11 cellular contexts compared by ENCODE assay signal in genomic region chr16:89837014-89837546, GRCh38. TPM values are rescaled to one million over a fixed set of nuclear protein-coding genes. Genes with fewer than 3 reads are reported as not detected.
DNase-seq lines count a peak whose midpoint lies in the region; TF ChIP-seq lines count a peak whose summit lies in the region.
"Had no signal": no experiment of that assay in that cellular context is flagged by ENCODE, and none has a peak within 500 bp of the region (broad histone marks: within the 10 kb centered on the region; RNA-seq: fewer than 3 reads in every experiment).

No MANE protein-coding gene starts in this region.

- peak; percentile 40 for DNase-seq in DMS53 (lab: John Stamatoyannopoulos, UW)
- DNase-seq in DMS53 treated with DMSO at 0.1 percent for 48 hours (lab: John Stamatoyannopoulos, UW; ENCODE audit: unreplicated experiment), result no peak
- no peak for DNase-seq in NT2/D1 (ENCODE audit: low read depth, low spot score)
- DNase-seq in hepatocyte (ENCODE audit: low spot score), result no peak
- DNase-seq in progenitor cell of endocrine pancreas (ENCODE audit: low spot score, unreplicated experiment), result no peak
- DNase-seq in NCI-H1436 treated with DMSO at 0.1 percent for 48 hours (lab: John Stamatoyannopoulos, UW), result no peak
- DNase-seq in NCI-H524 treated with DMSO at 0.1 percent for 48 hours (lab: John Stamatoyannopoulos, UW), result no peak
- no peak for DNase-seq in activated effector memory CD4-positive, alpha-beta T cell treated with Interleukin-2 at 50 U/mL for 16 hours
- DNase-seq: 8988T, naive B cell had no signal

- peak overlapping the region; percentile 93 for H3K27ac Mint-ChIP-seq in progenitor cell of endocrine pancreas

- peak overlapping the region; percentile 89 for H3K27ac ChIP-seq in hepatocyte

- H3K36me3 Mint-ChIP-seq in progenitor cell of endocrine pancreas (ENCODE audit: insufficient read depth), result peaks cover 14% of the 10 kb centered on the region
- H3K36me3 Mint-ChIP-seq: naive B cell had no signal

- H3K36me3 ChIP-seq in NT2/D1 (ENCODE audit: insufficient read depth, insufficient read length, low read length), result peaks cover 18% of the 10 kb centered on the region
- no peaks in the 10 kb centered on the region for H3K36me3 ChIP-seq in hepatocyte (replicated peaks; ENCODE audit: insufficient read depth, low read depth)

- H3K27me3 Mint-ChIP-seq in progenitor cell of endocrine pancreas, result no peaks in the 10 kb centered on the region

- H3K79me2 ChIP-seq in hepatocyte, result peaks cover under 1% of the 10 kb centered on the region

- peaks cover 20% of the 10 kb centered on the region for H3K4me1 ChIP-seq in NT2/D1 (ENCODE audit: insufficient read depth, insufficient read length)
- H3K4me1 ChIP-seq in hepatocyte (ENCODE audit: insufficient read depth), result peaks cover 5% of the 10 kb centered on the region

- H3K27me3 ChIP-seq in NT2/D1 (ENCODE audit: insufficient read depth, insufficient read length) (no peaks in the 10 kb centered on the region), hepatocyte (no peaks in the 10 kb centered on the region)
- H3K27me3 ChIP-seq: dorsolateral prefrontal cortex had no signal

- H3K4me3 ChIP-seq in NT2/D1 (ENCODE audit: insufficient read length, low read depth) (no peak overlapping the region), hepatocyte (no peak overlapping the region)

- H2AFZ ChIP-seq in hepatocyte, result no peak overlapping the region

- H3K9me2 ChIP-seq in hepatocyte (replicated peaks; ENCODE audit: insufficient read depth), result no peaks in the 10 kb centered on the region

- peak overlapping the region; percentile 69 for H3K4me2 ChIP-seq in hepatocyte

- TF ChIP-seq CTCF in hepatocyte (IDR thresholded peaks at IDR 0.05; ENCODE audit: poor library complexity), result no peak
- no peak for TF ChIP-seq CTCF in progenitor cell of endocrine pancreas (IDR thresholded peaks at IDR 0.05; ENCODE audit: unreplicated experiment)

- H3K9me3 Mint-ChIP-seq in progenitor cell of endocrine pancreas (ENCODE audit: low read depth), result no peaks in the 10 kb centered on the region
- H3K9me3 Mint-ChIP-seq: naive B cell had no signal

- WGBS in hepatocyte (ENCODE audit: low lambda C conversion rate, missing lambda C conversion rate), result 89% methylated on average over 17 of the region's 17 CpGs

- no peaks in the 10 kb centered on the region for H4K20me1 ChIP-seq in hepatocyte (ENCODE audit: insufficient read depth, poor library complexity, severe bottlenecking)

- 0 out of 2 replicates have a peak, but pooled peaks cover 5% of the 10 kb centered on the region for H3K9me3 ChIP-seq in NT2/D1 (ENCODE audit: insufficient read depth, low read length)
- no peaks in the 10 kb centered on the region for H3K9me3 ChIP-seq in hepatocyte (ENCODE audit: low read depth)

- H3K4me3 Mint-ChIP-seq in progenitor cell of endocrine pancreas (ENCODE audit: low read depth), result peak overlapping the region; percentile 9

- peak overlapping the region; percentile 14 for H3K9ac ChIP-seq in NT2/D1 (ENCODE audit: insufficient read length, low read depth)

- peaks cover 5% of the 10 kb centered on the region for H3K4me1 Mint-ChIP-seq in progenitor cell of endocrine pancreas (ENCODE audit: low read depth)

RNA-seq across cellular contexts. Expression of gene SPIRE2, which starts 8.8 kb away (rescaled TPM):
- total RNA-seq in hepatocyte, result 16.9 and 21.7 TPM in 2 replicates
- polyA plus RNA-seq in hepatocyte, result 13.4 and 18.4 TPM in 2 replicates
- 24.2 TPM in 2 replicates for total RNA-seq in progenitor cell of endocrine pancreas

RNA-seq across cellular contexts. Expression of gene FANCA, which starts 20.6 kb away (rescaled TPM):
- total RNA-seq in hepatocyte, result 6.1 and 9.5 TPM in 2 replicates
- 9.6 and 11.4 TPM in 2 replicates for polyA plus RNA-seq in hepatocyte
- 74.5 and 81.6 TPM in 2 replicates for total RNA-seq in progenitor cell of endocrine pancreas

RNA-seq across cellular contexts. Expression of gene TCF25, which starts 36.3 kb away (rescaled TPM):
- 79.3 and 130 TPM in 2 replicates for total RNA-seq in hepatocyte
- 206 and 256 TPM in 2 replicates for polyA plus RNA-seq in hepatocyte
- 177 and 199 TPM in 2 replicates for total RNA-seq in progenitor cell of endocrine pancreas
